13 cellular contexts compared by ENCODE assay signal in genomic region chr20:59385038-59385437, GRCh38.
"Had no signal": no experiment of that assay in that cellular context is flagged by ENCODE, and none has a peak within 500 bp of the region (broad histone marks: within the 10 kb centered on the region; RNA-seq: fewer than 3 reads in every experiment).

No MANE protein-coding gene starts in this region.

- H3K27me3 ChIP-seq: ascending aorta, testis had no signal

- H3K27ac Mint-ChIP-seq: activated naive CD8-positive, alpha-beta T cell treated with anti-CD3 and anti-CD28 coated beads, Interleukin-2, amount 50 U/mL, for 24 hours; stimulated activated naive CD8-positive, alpha-beta T cell treated with anti-CD3 and anti-CD28 coated beads, Interleukin-15, Interleukin-2, amounts not matched to agents 100 ng/mL and 50 ng/mL, for 24 hours had no signal

- H3K4me1 ChIP-seq: ascending aorta, foreskin keratinocyte, testis had no signal

- H3K36me3 ChIP-seq: ascending aorta, spleen had no signal

- H3K4me3 Mint-ChIP-seq: activated naive CD8-positive, alpha-beta T cell treated with anti-CD3 and anti-CD28 coated beads, Interleukin-2, amount 50 U/mL, for 24 hours; nephron; stimulated activated naive CD8-positive, alpha-beta T cell treated with anti-CD3 and anti-CD28 coated beads, Interleukin-15, Interleukin-2, amounts not matched to agents 100 ng/mL and 50 ng/mL, for 24 hours had no signal

- DNase-seq: activated effector memory CD4-positive, alpha-beta T cell treated with Interleukin-2 at 50 U/mL for 16 hours; activated naive CD8-positive, alpha-beta T cell treated with anti-CD3 and anti-CD28 coated beads, Interleukin-2, amount 50 U/mL, for 24 hours; foreskin keratinocyte; head of caudate nucleus; left colon; spleen; stimulated activated CD4-positive, alpha-beta T cell treated with anti-CD3 and anti-CD28 coated beads, Interleukin-1b, Interleukin-23, amount 100 ng/mL, for 48 hours; testis had no signal

- H3K9me3 Mint-ChIP-seq: activated naive CD8-positive, alpha-beta T cell treated with anti-CD3 and anti-CD28 coated beads, Interleukin-2, amount 50 U/mL, for 24 hours; nephron; stimulated activated naive CD8-positive, alpha-beta T cell treated with anti-CD3 and anti-CD28 coated beads, Interleukin-15, Interleukin-2, amounts not matched to agents 100 ng/mL and 50 ng/mL, for 24 hours had no signal

- H3K4me3 ChIP-seq: ascending aorta, lung, spleen, testis had no signal

- H3K27ac ChIP-seq: ascending aorta, foreskin keratinocyte, testis had no signal

- H3K27me3 Mint-ChIP-seq: activated naive CD8-positive, alpha-beta T cell treated with anti-CD3 and anti-CD28 coated beads, Interleukin-2, amount 50 U/mL, for 24 hours; stimulated activated naive CD8-positive, alpha-beta T cell treated with anti-CD3 and anti-CD28 coated beads, Interleukin-15, Interleukin-2, amounts not matched to agents 100 ng/mL and 50 ng/mL, for 24 hours had no signal

- ATAC-seq: foreskin keratinocyte, left colon, sciatic nerve had no signal

- H3K9me3 ChIP-seq: ascending aorta, spleen, testis had no signal
